1 cellular context compared by ENCODE assay signal in genomic region chr19:45584332-45585157, GRCh38.
TF ChIP-seq lines count a peak whose summit lies in the region.

Gene OPA3 (minus strand): TSS chr19:45584802. CDS start chr19:45584764, 38 bp downstream.

TF ChIP-seq in K562, 482 proteins besides CTCF, POLR2A, EP300 and RAD21 (continued from another document and continues in another):
- TF ChIP-seq RBM15 (IDR thresholded peaks at IDR 0.05; ENCODE audit: insufficient read depth, low read length) = no peak
- TF ChIP-seq, protein P1, sequence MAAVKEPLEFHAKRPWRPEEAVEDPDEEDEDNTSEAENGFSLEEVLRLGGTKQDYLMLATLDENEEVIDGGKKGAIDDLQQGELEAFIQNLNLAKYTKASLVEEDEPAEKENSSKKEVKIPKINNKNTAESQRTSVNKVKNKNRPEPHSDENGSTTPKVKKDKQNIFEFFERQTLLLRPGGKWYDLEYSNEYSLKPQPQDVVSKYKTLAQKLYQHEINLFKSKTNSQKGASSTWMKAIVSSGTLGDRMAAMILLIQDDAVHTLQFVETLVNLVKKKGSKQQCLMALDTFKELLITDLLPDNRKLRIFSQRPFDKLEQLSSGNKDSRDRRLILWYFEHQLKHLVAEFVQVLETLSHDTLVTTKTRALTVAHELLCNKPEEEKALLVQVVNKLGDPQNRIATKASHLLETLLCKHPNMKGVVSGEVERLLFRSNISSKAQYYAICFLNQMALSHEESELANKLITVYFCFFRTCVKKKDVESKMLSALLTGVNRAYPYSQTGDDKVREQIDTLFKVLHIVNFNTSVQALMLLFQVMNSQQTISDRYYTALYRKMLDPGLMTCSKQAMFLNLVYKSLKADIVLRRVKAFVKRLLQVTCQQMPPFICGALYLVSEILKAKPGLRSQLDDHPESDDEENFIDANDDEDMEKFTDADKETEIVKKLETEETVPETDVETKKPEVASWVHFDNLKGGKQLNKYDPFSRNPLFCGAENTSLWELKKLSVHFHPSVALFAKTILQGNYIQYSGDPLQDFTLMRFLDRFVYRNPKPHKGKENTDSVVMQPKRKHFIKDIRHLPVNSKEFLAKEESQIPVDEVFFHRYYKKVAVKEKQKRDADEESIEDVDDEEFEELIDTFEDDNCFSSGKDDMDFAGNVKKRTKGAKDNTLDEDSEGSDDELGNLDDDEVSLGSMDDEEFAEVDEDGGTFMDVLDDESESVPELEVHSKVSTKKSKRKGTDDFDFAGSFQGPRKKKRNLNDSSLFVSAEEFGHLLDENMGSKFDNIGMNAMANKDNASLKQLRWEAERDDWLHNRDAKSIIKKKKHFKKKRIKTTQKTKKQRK (IDR thresholded peaks at IDR 0.05; ENCODE audit: borderline replicate concordance, low read depth, low read length) = peak; percentile 88
- no peak for TF ChIP-seq ZNF263 (CRISPR knock-in tag; IDR thresholded peaks at IDR 0.05; ENCODE audit: borderline replicate concordance)
- TF ChIP-seq ZNF609 (CRISPR knock-in tag; IDR thresholded peaks at IDR 0.05; ENCODE audit: borderline replicate concordance) = no peak
- TF ChIP-seq ETV1 (tag; conservative IDR thresholded peaks at IDR 0.05; ENCODE audit: low read depth) = no peak
- no peak for TF ChIP-seq BCL6 (CRISPR knock-in tag; IDR thresholded peaks at IDR 0.05)
- peak; percentile 51; the same call in 1 of the 2 replicates for TF ChIP-seq SOX6 (IDR thresholded peaks at IDR 0.05)
- peak; percentile 56 for TF ChIP-seq HCFC1 (IDR thresholded peaks at IDR 0.05; ENCODE audit: low read depth, low read length)
- TF ChIP-seq TEAD2 (tag; IDR thresholded peaks at IDR 0.05) = no peak
- no peak for TF ChIP-seq DDX20 (tag; IDR thresholded peaks at IDR 0.05; ENCODE audit: low read depth)
- 0 out of 2 replicates have a peak, but pooled peaks have one; percentile 14 for TF ChIP-seq NR4A1 (CRISPR knock-in tag; IDR thresholded peaks at IDR 0.05)
- TF ChIP-seq NR4A1 (tag; IDR thresholded peaks at IDR 0.05) = no peak
- no peak for TF ChIP-seq ZNF79 (CRISPR knock-in tag; IDR thresholded peaks at IDR 0.05; ENCODE audit: low read depth)
- TF ChIP-seq SMAD4 (CRISPR knock-in tag; conservative IDR thresholded peaks at IDR 0.05) = no peak
- no peak for TF ChIP-seq HNRNPUL1 (IDR thresholded peaks at IDR 0.05; ENCODE audit: low read length)
- TF ChIP-seq KDM1A (IDR thresholded peaks at IDR 0.05) = no peak
- no peak for TF ChIP-seq SMARCA5 (IDR thresholded peaks at IDR 0.05)
- no peak for TF ChIP-seq BCOR (IDR thresholded peaks at IDR 0.05)
- TF ChIP-seq ELF1 (tag; IDR thresholded peaks at IDR 0.05) = peak; percentile 94
- no peak for TF ChIP-seq CREB3 (tag; conservative IDR thresholded peaks at IDR 0.05; ENCODE audit: low read depth)
- TF ChIP-seq FIP1L1 (IDR thresholded peaks at IDR 0.05; ENCODE audit: low read depth, low read length, poor library complexity, severe bottlenecking) = no peak
- TF ChIP-seq NFE2 (IDR thresholded peaks at IDR 0.05; ENCODE audit: low read depth) = peak; percentile 19; the same call in 1 of the 2 replicates
- no peak; the same call in 1 of the 2 replicates for TF ChIP-seq FOXM1 (IDR thresholded peaks at IDR 0.05; ENCODE audit: low read depth)
- 0 out of 2 replicates have a peak, but pooled peaks have one; percentile 13 for TF ChIP-seq FOXM1 (CRISPR knock-in tag; IDR thresholded peaks at IDR 0.05; ENCODE audit: low read depth)
- no peak; the same call in 1 of the 2 replicates for TF ChIP-seq ZBTB33 (CRISPR knock-in tag; IDR thresholded peaks at IDR 0.05)
- TF ChIP-seq ZNF584 (CRISPR knock-in tag; IDR thresholded peaks at IDR 0.05; ENCODE audit: low read depth) = no peak
- no peak for TF ChIP-seq CHD4 (IDR thresholded peaks at IDR 0.05; ENCODE audit: insufficient read depth, insufficient replicate concordance, low read depth, low read length, poor library complexity, severe bottlenecking)
- TF ChIP-seq ZNF232 (CRISPR knock-in tag; IDR thresholded peaks at IDR 0.05) = no peak
- no peak for TF ChIP-seq FOXK1 (CRISPR knock-in tag; IDR thresholded peaks at IDR 0.05; ENCODE audit: borderline replicate concordance)
- no peak for TF ChIP-seq FOXO4 (CRISPR knock-in tag; IDR thresholded peaks at IDR 0.05)
- no peak for TF ChIP-seq CHD1 (IDR thresholded peaks at IDR 0.05; ENCODE audit: low read length)
- TF ChIP-seq, protein P2, sequence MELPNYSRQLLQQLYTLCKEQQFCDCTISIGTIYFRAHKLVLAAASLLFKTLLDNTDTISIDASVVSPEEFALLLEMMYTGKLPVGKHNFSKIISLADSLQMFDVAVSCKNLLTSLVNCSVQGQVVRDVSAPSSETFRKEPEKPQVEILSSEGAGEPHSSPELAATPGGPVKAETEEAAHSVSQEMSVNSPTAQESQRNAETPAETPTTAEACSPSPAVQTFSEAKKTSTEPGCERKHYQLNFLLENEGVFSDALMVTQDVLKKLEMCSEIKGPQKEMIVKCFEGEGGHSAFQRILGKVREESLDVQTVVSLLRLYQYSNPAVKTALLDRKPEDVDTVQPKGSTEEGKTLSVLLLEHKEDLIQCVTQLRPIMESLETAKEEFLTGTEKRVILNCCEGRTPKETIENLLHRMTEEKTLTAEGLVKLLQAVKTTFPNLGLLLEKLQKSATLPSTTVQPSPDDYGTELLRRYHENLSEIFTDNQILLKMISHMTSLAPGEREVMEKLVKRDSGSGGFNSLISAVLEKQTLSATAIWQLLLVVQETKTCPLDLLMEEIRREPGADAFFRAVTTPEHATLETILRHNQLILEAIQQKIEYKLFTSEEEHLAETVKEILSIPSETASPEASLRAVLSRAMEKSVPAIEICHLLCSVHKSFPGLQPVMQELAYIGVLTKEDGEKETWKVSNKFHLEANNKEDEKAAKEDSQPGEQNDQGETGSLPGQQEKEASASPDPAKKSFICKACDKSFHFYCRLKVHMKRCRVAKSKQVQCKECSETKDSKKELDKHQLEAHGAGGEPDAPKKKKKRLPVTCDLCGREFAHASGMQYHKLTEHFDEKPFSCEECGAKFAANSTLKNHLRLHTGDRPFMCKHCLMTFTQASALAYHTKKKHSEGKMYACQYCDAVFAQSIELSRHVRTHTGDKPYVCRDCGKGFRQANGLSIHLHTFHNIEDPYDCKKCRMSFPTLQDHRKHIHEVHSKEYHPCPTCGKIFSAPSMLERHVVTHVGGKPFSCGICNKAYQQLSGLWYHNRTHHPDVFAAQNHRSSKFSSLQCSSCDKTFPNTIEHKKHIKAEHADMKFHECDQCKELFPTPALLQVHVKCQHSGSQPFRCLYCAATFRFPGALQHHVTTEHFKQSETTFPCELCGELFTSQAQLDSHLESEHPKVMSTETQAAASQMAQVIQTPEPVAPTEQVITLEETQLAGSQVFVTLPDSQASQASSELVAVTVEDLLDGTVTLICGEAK (IDR thresholded peaks at IDR 0.05) = peak; percentile 68
- TF ChIP-seq, protein P2 (CRISPR knock-in tag; IDR thresholded peaks at IDR 0.05) = no peak
- no peak for TF ChIP-seq PTTG1 (tag; IDR thresholded peaks at IDR 0.05; ENCODE audit: low read depth)
